ENCODE assay signal across 29 cellular contexts in genomic region chrX:37361596-37361995, GRCh38. TPM values are rescaled to one million over a fixed set of nuclear protein-coding genes. Genes with fewer than 3 reads are reported as not detected.
DNase-seq lines count a peak whose midpoint lies in the region; ATAC-seq and TF ChIP-seq lines count a peak whose summit lies in the region.
"Had no signal": no experiment of that assay in that cellular context is flagged by ENCODE, and none has a peak within 500 bp of the region (broad histone marks: within the 10 kb centered on the region; RNA-seq: fewer than 3 reads in every experiment).

No MANE protein-coding gene starts in this region.

- in situ Hi-C loops in mammary epithelial cell (cut with MboI; ENCODE audit: low sequenced_read_pairs in 2 of 2), result no loop called here

- H3K79me2 ChIP-seq in mammary epithelial cell (ENCODE audit: insufficient read depth, low read length), result peaks cover 89% of the 10 kb centered on the region

- H3K27ac ChIP-seq in breast epithelium (no peak overlapping the region), mammary epithelial cell (ENCODE audit: insufficient read depth, low read depth, low read length) (no peak overlapping the region)
- H3K27ac ChIP-seq: 22Rv1, coronary artery, pancreas, SJSA1 had no signal

- DNase-seq in MCF 10A (ENCODE audit: unreplicated experiment) (peak; percentile 2), breast epithelium (ENCODE audit: low spot score in 2 of 2) (no peak), mammary epithelial cell (no peak), hepatic stellate cell (ENCODE audit: low spot score) (peak; percentile 8), DMS79 (lab: John Stamatoyannopoulos, UW) (no peak), NCI-H2227 treated with DMSO at 0.1 percent for 48 hours (lab: John Stamatoyannopoulos, UW) (no peak), NOMO-1 treated with DMSO at 0.1 percent for 48 hours (lab: John Stamatoyannopoulos, UW; ENCODE audit: unreplicated experiment) (no peak)
- DNase-seq in naive thymus-derived CD8-positive, alpha-beta T cell, result no peak
- DNase-seq: activated CD4-positive, CD25-positive, alpha-beta regulatory T cell; activated CD8-positive, alpha-beta memory T cell treated with anti-CD3 and anti-CD28 coated beads, Interleukin-2, amount 10 ng/mL, durations not matched to agents 7 days and 5 days; activated naive CD4-positive, alpha-beta T cell treated with anti-CD3 and anti-CD28 coated beads, Interleukin-2, amount 10 ng/mL, durations not matched to agents 7 days and 5 days; amygdala; Calu3; effector memory CD4-positive, alpha-beta T cell; MG63; mucosa of descending colon; NCI-H1105 treated with DMSO at 0.1 percent for 48 hours; NCI-H1930; NCI-H226; nephron progenitor cell; pancreas; right cardiac atrium; stimulated activated CD4-positive, alpha-beta T cell treated with anti-CD3 and anti-CD28 coated beads, Interleukin-4, amount 100 ng/mL, for 4 hours; T-cell had no signal

- POLR2A ChIA-PET in MCF 10A (lab: Yijun Ruan, JAX), result interaction anchor here (0.6 to 2.3 kb wide), 2 partner anchors 12 to 63 kb away, joined by 3 to 11 read pairs; partner anchors contain the start of gene PRRG1
- POLR2A ChIA-PET in naive thymus-derived CD8-positive, alpha-beta T cell (lab: Charles Lee), result no interaction called here

- H4K20me1 ChIP-seq in mammary epithelial cell (ENCODE audit: insufficient read depth, low read length), result no peaks in the 10 kb centered on the region

- H3K9ac ChIP-seq in mammary epithelial cell (ENCODE audit: insufficient read depth, low read length), result no peak overlapping the region

- no peak overlapping the region for H2AFZ ChIP-seq in mammary epithelial cell (ENCODE audit: low read depth, low read length)

- H3K36me3 ChIP-seq in breast epithelium (no peaks in the 10 kb centered on the region), mammary epithelial cell (ENCODE audit: insufficient read depth, low read length) (no peaks in the 10 kb centered on the region)
- H3K36me3 ChIP-seq: MG63, pancreas, SJSA1 had no signal

- H3K9me3 Mint-ChIP-seq in MCF 10A (ENCODE audit: unreplicated experiment), result peaks cover 7% of the 10 kb centered on the region
- peaks cover 0 to 14% (median 2%) of the 10 kb centered on the region in 9 donors for H3K9me3 Mint-ChIP-seq in naive thymus-derived CD8-positive, alpha-beta T cell
- H3K9me3 Mint-ChIP-seq: activated naive CD4-positive, alpha-beta T cell treated with anti-CD3 and anti-CD28 coated beads, Interleukin-2, amount 10 ng/mL, durations not matched to agents 7 days and 5 days had no signal

- H3K4me3 ChIP-seq in breast epithelium (no peak overlapping the region), mammary epithelial cell (replicated peaks in 1 of 3; ENCODE audit: insufficient read depth in 1 of 3, low read depth in 2 of 3, low read length in 3 of 3) (no peak overlapping the region)
- H3K4me3 ChIP-seq: coronary artery, MG63, mucosa of descending colon, pancreas, SJSA1 had no signal

- H3K27me3 ChIP-seq in breast epithelium (peaks cover 0 to 2% of the 10 kb centered on the region in 2 donors), mammary epithelial cell (ENCODE audit: insufficient read depth, low read length) (peaks cover 2% of the 10 kb centered on the region)
- H3K27me3 ChIP-seq: MG63, SJSA1 had no signal

- TF ChIP-seq POLR2A in breast epithelium (IDR thresholded peaks at IDR 0.05), result no peak

- no peak overlapping the region for H3K27ac Mint-ChIP-seq in MCF 10A (ENCODE audit: low read depth, unreplicated experiment)
- no peak overlapping the region for H3K27ac Mint-ChIP-seq in naive thymus-derived CD8-positive, alpha-beta T cell
- H3K27ac Mint-ChIP-seq: activated CD8-positive, alpha-beta memory T cell treated with anti-CD3 and anti-CD28 coated beads, Interleukin-2, amount 10 ng/mL, durations not matched to agents 7 days and 5 days; activated naive CD4-positive, alpha-beta T cell treated with anti-CD3 and anti-CD28 coated beads, Interleukin-2, amount 10 ng/mL, durations not matched to agents 7 days and 5 days; CD14-positive monocyte; nephron progenitor cell; stimulated activated memory B cell treated with anti-CD40 and anti-IgM and Interleukin-4, amounts not matched to agents 10 μg/mL and 1 μg/mL and 100 μg/mL, for 72 hours; T-cell had no signal

- peak overlapping the region; percentile 31 for H3K4me3 Mint-ChIP-seq in MCF 10A (ENCODE audit: unreplicated experiment)
- H3K4me3 Mint-ChIP-seq in naive thymus-derived CD8-positive, alpha-beta T cell, result no peak overlapping the region
- H3K4me3 Mint-ChIP-seq: activated CD8-positive, alpha-beta memory T cell treated with anti-CD3 and anti-CD28 coated beads, Interleukin-2, amount 10 ng/mL, durations not matched to agents 7 days and 5 days; activated naive CD4-positive, alpha-beta T cell treated with anti-CD3 and anti-CD28 coated beads, Interleukin-2, amount 10 ng/mL, durations not matched to agents 7 days and 5 days; CD14-positive monocyte; nephron progenitor cell; stimulated activated memory B cell treated with anti-CD40 and anti-IgM and Interleukin-4, amounts not matched to agents 10 μg/mL and 1 μg/mL and 100 μg/mL, for 72 hours; T-cell had no signal

- intact Hi-C loops in MCF 10A (cut with micrococcal nuclease) (no loop called here), breast epithelium (cut with DNase I; ENCODE audit: low total_unique reads) (no loop called here), mammary epithelial cell (cut with micrococcal nuclease) (no loop called here)

- no peak for TF ChIP-seq CTCF in MCF 10A (IDR thresholded peaks at IDR 0.05; ENCODE audit: unreplicated experiment)
- TF ChIP-seq CTCF in breast epithelium (IDR thresholded peaks at IDR 0.05), result no peak
- no peak for TF ChIP-seq CTCF in mammary epithelial cell (conservative IDR thresholded peaks at IDR 0.05 in 1 of 2, IDR thresholded peaks at IDR 0.05 in 1 of 2; ENCODE audit: extremely low read depth in 1 of 2, insufficient read depth in 1 of 2, low read depth in 1 of 2, low read length in 2 of 2)

- dilution Hi-C loops in mammary epithelial cell (cut with HindIII; ENCODE audit: low sequenced_read_pairs), result no loop called here

- H3K9me3 ChIP-seq in breast epithelium (peaks cover 0 to 6% of the 10 kb centered on the region in 2 donors), mammary epithelial cell (replicated peaks; ENCODE audit: insufficient read depth, low read length) (peaks cover 7% of the 10 kb centered on the region)
- H3K9me3 ChIP-seq: mucosa of descending colon, pancreas, SJSA1 had no signal

- H3K27me3 Mint-ChIP-seq in MCF 10A (ENCODE audit: insufficient read depth, unreplicated experiment), result peaks cover 62% of the 10 kb centered on the region
- no peaks in the 10 kb centered on the region for H3K27me3 Mint-ChIP-seq in naive thymus-derived CD8-positive, alpha-beta T cell
- H3K27me3 Mint-ChIP-seq: activated CD8-positive, alpha-beta memory T cell treated with anti-CD3 and anti-CD28 coated beads, Interleukin-2, amount 10 ng/mL, durations not matched to agents 7 days and 5 days; activated naive CD4-positive, alpha-beta T cell treated with anti-CD3 and anti-CD28 coated beads, Interleukin-2, amount 10 ng/mL, durations not matched to agents 7 days and 5 days; stimulated activated memory B cell treated with anti-CD40 and anti-IgM and Interleukin-4, amounts not matched to agents 10 μg/mL and 1 μg/mL and 100 μg/mL, for 72 hours; T-cell had no signal

- peaks cover 16% of the 10 kb centered on the region for H3K4me1 Mint-ChIP-seq in MCF 10A (ENCODE audit: insufficient read depth, unreplicated experiment)
- H3K4me1 Mint-ChIP-seq in naive thymus-derived CD8-positive, alpha-beta T cell, result no peaks in the 10 kb centered on the region
- H3K4me1 Mint-ChIP-seq: activated CD8-positive, alpha-beta memory T cell treated with anti-CD3 and anti-CD28 coated beads, Interleukin-2, amount 10 ng/mL, durations not matched to agents 7 days and 5 days; activated naive CD4-positive, alpha-beta T cell treated with anti-CD3 and anti-CD28 coated beads, Interleukin-2, amount 10 ng/mL, durations not matched to agents 7 days and 5 days; CD14-positive monocyte; nephron progenitor cell; stimulated activated memory B cell treated with anti-CD40 and anti-IgM and Interleukin-4, amounts not matched to agents 10 μg/mL and 1 μg/mL and 100 μg/mL, for 72 hours; T-cell had no signal

- WGBS in mammary epithelial cell (ENCODE audit: low coverage, missing lambda C conversion rate), result 18% methylated on average over 2 of the region's 2 CpGs

- H3K4me1 ChIP-seq in breast epithelium (no peaks in the 10 kb centered on the region), mammary epithelial cell (ENCODE audit: insufficient read depth, low read length) (peaks cover 3% of the 10 kb centered on the region)
- H3K4me1 ChIP-seq: pancreas, SJSA1 had no signal

- H3K4me2 ChIP-seq in mammary epithelial cell (ENCODE audit: insufficient read depth, low read depth, low read length), result peak overlapping the region; percentile 20

- BruUV-seq in MCF 10A (replicated peaks; lab: Mats Ljungman, UMichigan) (no TSS peak), mammary epithelial cell (replicated peaks; lab: Mats Ljungman, UMichigan) (no TSS peak)

- CTCF ChIA-PET in MCF 10A (lab: Yijun Ruan, JAX) (no interaction called here), mammary epithelial cell (lab: Charles Lee; ENCODE audit: low non-redundant PET) (no interaction called here)

- no peaks in the 10 kb centered on the region for H3K36me3 Mint-ChIP-seq in MCF 10A (ENCODE audit: insufficient read depth, unreplicated experiment)
- H3K36me3 Mint-ChIP-seq in naive thymus-derived CD8-positive, alpha-beta T cell, result peaks cover 0 to 9% (median 0%) of the 10 kb centered on the region in 3 donors
- H3K36me3 Mint-ChIP-seq: activated CD8-positive, alpha-beta memory T cell treated with anti-CD3 and anti-CD28 coated beads, Interleukin-2, amount 10 ng/mL, durations not matched to agents 7 days and 5 days; activated naive CD4-positive, alpha-beta T cell treated with anti-CD3 and anti-CD28 coated beads, Interleukin-2, amount 10 ng/mL, durations not matched to agents 7 days and 5 days; CD14-positive monocyte; stimulated activated memory B cell treated with anti-CD40 and anti-IgM and Interleukin-4, amounts not matched to agents 10 μg/mL and 1 μg/mL and 100 μg/mL, for 72 hours; T-cell had no signal

- ATAC-seq in naive thymus-derived CD8-positive, alpha-beta T cell, result no peak
- ATAC-seq: activated CD8-positive, alpha-beta memory T cell treated with anti-CD3 and anti-CD28 coated beads, Interleukin-2, amount 10 ng/mL, durations not matched to agents 7 days and 5 days; mucosa of descending colon; pancreas; right cardiac atrium; stimulated activated memory B cell treated with anti-CD40 and anti-IgM and Interleukin-4, amounts not matched to agents 10 μg/mL and 1 μg/mL and 100 μg/mL, for 72 hours; T-cell had no signal

RNA-seq across cellular contexts. Expression of gene PRRG1, which starts 12.4 kb away (rescaled TPM):
- total RNA-seq in MCF 10A (2022) (10.2 and 10.5 TPM in 2 replicates), breast epithelium (10 to 100 TPM; 12.3 to 15.2 (median 14.7) TPM), mammary epithelial cell (10 to 100 TPM; 13.9 to 14.0 TPM)
- polyA plus RNA-seq in mammary epithelial cell, result 13.2 TPM
- 16.3 TPM for polyA minus RNA-seq in mammary epithelial cell
- not detected for total RNA-seq in naive thymus-derived CD8-positive, alpha-beta T cell
- not detected for polyA plus RNA-seq in naive thymus-derived CD8-positive, alpha-beta T cell
- total RNA-seq: activated CD8-positive, alpha-beta memory T cell treated with anti-CD3 and anti-CD28 coated beads, Interleukin-2, amount 10 ng/mL, durations not matched to agents 7 days and 5 days had no signal

Comparison
In these comparisons a context has a peak if more than half of its experiments do, and no peak if none do; other contexts are left out.
1. DNase-seq: peak in MCF 10A (single experiment) and hepatic stellate cell (single experiment); none in breast epithelium (0 of 2), mammary epithelial cell (single experiment), DMS79 (single experiment), naive thymus-derived CD8-positive, alpha-beta T cell (0 of 10), NCI-H2227 treated with DMSO at 0.1 percent for 48 hours (single experiment) and NOMO-1 treated with DMSO at 0.1 percent for 48 hours (single experiment).
2. RNA of gene PRRG1, which starts 12.4 kb away (total RNA-seq): 12.3 to 15.2 TPM in breast epithelium, 13.9 to 14.0 TPM in mammary epithelial cell and 10.2 to 10.5 TPM in MCF 10A; not detected in naive thymus-derived CD8-positive, alpha-beta T cell; every median in the first group is over 10 times any median in the second.